Comparison of ENCODE assay signal across 3 cellular contexts in the genomic region with DNA sequence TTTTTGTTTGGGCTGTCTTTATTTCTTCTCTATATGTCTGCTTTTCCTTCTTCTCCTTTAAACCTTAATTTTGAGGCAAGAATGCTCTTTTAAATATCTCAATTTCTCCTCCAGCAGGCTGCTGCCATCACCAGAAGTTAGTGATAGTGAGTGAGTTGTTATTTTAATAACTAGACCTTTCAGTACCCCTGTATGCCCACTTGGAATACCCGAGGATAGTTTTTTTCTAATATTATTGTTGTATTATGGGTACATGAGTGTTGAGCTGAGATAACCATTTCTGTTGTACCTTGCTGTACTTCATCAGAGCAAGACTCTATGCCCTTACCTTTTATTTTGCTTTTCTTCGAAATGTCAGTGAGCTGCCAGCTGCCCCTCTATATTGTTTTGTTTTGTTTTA.
TF ChIP-seq lines count a peak whose summit lies in the region.

No MANE protein-coding gene starts in this region.

TF ChIP-seq in SK-N-SH, 30 proteins besides CTCF, POLR2A, EP300 and RAD21 (continued from another document):
- no peak for TF ChIP-seq GATA2 (CRISPR knock-in tag; IDR thresholded peaks at IDR 0.05)
- TF ChIP-seq, protein P1, sequence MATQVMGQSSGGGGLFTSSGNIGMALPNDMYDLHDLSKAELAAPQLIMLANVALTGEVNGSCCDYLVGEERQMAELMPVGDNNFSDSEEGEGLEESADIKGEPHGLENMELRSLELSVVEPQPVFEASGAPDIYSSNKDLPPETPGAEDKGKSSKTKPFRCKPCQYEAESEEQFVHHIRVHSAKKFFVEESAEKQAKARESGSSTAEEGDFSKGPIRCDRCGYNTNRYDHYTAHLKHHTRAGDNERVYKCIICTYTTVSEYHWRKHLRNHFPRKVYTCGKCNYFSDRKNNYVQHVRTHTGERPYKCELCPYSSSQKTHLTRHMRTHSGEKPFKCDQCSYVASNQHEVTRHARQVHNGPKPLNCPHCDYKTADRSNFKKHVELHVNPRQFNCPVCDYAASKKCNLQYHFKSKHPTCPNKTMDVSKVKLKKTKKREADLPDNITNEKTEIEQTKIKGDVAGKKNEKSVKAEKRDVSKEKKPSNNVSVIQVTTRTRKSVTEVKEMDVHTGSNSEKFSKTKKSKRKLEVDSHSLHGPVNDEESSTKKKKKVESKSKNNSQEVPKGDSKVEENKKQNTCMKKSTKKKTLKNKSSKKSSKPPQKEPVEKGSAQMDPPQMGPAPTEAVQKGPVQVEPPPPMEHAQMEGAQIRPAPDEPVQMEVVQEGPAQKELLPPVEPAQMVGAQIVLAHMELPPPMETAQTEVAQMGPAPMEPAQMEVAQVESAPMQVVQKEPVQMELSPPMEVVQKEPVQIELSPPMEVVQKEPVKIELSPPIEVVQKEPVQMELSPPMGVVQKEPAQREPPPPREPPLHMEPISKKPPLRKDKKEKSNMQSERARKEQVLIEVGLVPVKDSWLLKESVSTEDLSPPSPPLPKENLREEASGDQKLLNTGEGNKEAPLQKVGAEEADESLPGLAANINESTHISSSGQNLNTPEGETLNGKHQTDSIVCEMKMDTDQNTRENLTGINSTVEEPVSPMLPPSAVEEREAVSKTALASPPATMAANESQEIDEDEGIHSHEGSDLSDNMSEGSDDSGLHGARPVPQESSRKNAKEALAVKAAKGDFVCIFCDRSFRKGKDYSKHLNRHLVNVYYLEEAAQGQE (IDR thresholded peaks at IDR 0.05; ENCODE audit: low read depth, low read length): no peak
- TF ChIP-seq, protein P2, sequence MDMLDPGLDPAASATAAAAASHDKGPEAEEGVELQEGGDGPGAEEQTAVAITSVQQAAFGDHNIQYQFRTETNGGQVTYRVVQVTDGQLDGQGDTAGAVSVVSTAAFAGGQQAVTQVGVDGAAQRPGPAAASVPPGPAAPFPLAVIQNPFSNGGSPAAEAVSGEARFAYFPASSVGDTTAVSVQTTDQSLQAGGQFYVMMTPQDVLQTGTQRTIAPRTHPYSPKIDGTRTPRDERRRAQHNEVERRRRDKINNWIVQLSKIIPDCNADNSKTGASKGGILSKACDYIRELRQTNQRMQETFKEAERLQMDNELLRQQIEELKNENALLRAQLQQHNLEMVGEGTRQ (IDR thresholded peaks at IDR 0.05; ENCODE audit: borderline replicate concordance, low read depth, low read length): no peak
- TF ChIP-seq CHD2 (IDR thresholded peaks at IDR 0.05; ENCODE audit: low read length, partially characterized antibody): no peak
- no peak for TF ChIP-seq MXI1 (IDR thresholded peaks at IDR 0.05; ENCODE audit: low read depth, low read length)
- no peak for TF ChIP-seq GABPA (IDR thresholded peaks at IDR 0.05; ENCODE audit: low read depth)
- TF ChIP-seq SIN3A (IDR thresholded peaks at IDR 0.05; ENCODE audit: borderline replicate concordance, low read depth, low read length): no peak
- TF ChIP-seq TCF12 (IDR thresholded peaks at IDR 0.05): no peak
- no peak for TF ChIP-seq EZH2phosphoT487 (IDR thresholded peaks at IDR 0.05; ENCODE audit: borderline replicate concordance, low read depth)
TF ChIP-seq in SK-N-SH: peak in this region for 0.

TF ChIP-seq in SK-N-SH treated with all-trans-retinoic acid at 6 μM for 48 hours, 23 proteins besides CTCF, POLR2A, EP300 and RAD21 (continued from another document):
- TF ChIP-seq, protein P3, sequence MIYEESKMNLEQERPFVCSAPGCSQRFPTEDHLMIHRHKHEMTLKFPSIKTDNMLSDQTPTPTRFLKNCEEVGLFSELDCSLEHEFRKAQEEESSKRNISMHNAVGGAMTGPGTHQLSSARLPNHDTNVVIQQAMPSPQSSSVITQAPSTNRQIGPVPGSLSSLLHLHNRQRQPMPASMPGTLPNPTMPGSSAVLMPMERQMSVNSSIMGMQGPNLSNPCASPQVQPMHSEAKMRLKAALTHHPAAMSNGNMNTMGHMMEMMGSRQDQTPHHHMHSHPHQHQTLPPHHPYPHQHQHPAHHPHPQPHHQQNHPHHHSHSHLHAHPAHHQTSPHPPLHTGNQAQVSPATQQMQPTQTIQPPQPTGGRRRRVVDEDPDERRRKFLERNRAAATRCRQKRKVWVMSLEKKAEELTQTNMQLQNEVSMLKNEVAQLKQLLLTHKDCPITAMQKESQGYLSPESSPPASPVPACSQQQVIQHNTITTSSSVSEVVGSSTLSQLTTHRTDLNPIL (CRISPR knock-in tag; IDR thresholded peaks at IDR 0.05; ENCODE audit: low read depth): no peak
- TF ChIP-seq OSR1 (CRISPR knock-in tag; IDR thresholded peaks at IDR 0.05) (no peak), ZNF70 (CRISPR knock-in tag; IDR thresholded peaks at IDR 0.05) (no peak), ZC3H10 (CRISPR knock-in tag; IDR thresholded peaks at IDR 0.05) (no peak)
- TF ChIP-seq, protein P4, sequence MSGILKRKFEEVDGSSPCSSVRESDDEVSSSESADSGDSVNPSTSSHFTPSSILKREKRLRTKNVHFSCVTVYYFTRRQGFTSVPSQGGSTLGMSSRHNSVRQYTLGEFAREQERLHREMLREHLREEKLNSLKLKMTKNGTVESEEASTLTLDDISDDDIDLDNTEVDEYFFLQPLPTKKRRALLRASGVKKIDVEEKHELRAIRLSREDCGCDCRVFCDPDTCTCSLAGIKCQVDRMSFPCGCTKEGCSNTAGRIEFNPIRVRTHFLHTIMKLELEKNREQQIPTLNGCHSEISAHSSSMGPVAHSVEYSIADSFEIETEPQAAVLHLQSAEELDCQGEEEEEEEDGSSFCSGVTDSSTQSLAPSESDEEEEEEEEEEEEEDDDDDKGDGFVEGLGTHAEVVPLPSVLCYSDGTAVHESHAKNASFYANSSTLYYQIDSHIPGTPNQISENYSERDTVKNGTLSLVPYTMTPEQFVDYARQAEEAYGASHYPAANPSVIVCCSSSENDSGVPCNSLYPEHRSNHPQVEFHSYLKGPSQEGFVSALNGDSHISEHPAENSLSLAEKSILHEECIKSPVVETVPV (CRISPR knock-in tag; IDR thresholded peaks at IDR 0.05): no peak

TF ChIP-seq in A549, 52 proteins besides CTCF, POLR2A, EP300 and RAD21:
- TF ChIP-seq, protein P5, sequence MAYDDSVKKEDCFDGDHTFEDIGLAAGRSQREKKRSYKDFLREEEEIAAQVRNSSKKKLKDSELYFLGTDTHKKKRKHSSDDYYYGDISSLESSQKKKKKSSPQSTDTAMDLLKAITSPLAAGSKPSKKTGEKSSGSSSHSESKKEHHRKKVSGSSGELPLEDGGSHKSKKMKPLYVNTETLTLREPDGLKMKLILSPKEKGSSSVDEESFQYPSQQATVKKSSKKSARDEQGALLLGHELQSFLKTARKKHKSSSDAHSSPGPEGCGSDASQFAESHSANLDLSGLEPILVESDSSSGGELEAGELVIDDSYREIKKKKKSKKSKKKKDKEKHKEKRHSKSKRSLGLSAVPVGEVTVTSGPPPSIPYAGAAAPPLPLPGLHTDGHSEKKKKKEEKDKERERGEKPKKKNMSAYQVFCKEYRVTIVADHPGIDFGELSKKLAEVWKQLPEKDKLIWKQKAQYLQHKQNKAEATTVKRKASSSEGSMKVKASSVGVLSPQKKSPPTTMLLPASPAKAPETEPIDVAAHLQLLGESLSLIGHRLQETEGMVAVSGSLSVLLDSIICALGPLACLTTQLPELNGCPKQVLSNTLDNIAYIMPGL (CRISPR knock-in tag; IDR thresholded peaks at IDR 0.05; ENCODE audit: borderline replicate concordance): no peak
- TF ChIP-seq, protein P6, sequence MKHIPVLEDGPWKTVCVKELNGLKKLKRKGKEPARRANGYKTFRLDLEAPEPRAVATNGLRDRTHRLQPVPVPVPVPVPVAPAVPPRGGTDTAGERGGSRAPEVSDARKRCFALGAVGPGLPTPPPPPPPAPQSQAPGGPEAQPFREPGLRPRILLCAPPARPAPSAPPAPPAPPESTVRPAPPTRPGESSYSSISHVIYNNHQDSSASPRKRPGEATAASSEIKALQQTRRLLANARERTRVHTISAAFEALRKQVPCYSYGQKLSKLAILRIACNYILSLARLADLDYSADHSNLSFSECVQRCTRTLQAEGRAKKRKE (CRISPR knock-in tag; IDR thresholded peaks at IDR 0.05; ENCODE audit: low read depth): no peak
- no peak for TF ChIP-seq ESRRA (IDR thresholded peaks at IDR 0.05; ENCODE audit: borderline replicate concordance, low read length)
- TF ChIP-seq HOXB13 (CRISPR knock-in tag; IDR thresholded peaks at IDR 0.05; ENCODE audit: low read depth): no peak
- TF ChIP-seq ZC3H11A (IDR thresholded peaks at IDR 0.05): no peak
- no peak for TF ChIP-seq HDAC2 (IDR thresholded peaks at IDR 0.05)
- no peak for TF ChIP-seq MAFK (IDR thresholded peaks at IDR 0.05; ENCODE audit: partially characterized antibody)
- TF ChIP-seq, protein P7, sequence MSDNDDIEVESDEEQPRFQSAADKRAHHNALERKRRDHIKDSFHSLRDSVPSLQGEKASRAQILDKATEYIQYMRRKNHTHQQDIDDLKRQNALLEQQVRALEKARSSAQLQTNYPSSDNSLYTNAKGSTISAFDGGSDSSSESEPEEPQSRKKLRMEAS (IDR thresholded peaks at IDR 0.05): no peak
- no peak for TF ChIP-seq ZFP36 (IDR thresholded peaks at IDR 0.05; ENCODE audit: borderline replicate concordance, partially characterized antibody)
- no peak for TF ChIP-seq ZNF302 (CRISPR knock-in tag; IDR thresholded peaks at IDR 0.05)
- TF ChIP-seq CBX2 (IDR thresholded peaks at IDR 0.05; ENCODE audit: borderline replicate concordance, low read depth): no peak
- TF ChIP-seq FOSB (CRISPR knock-in tag; IDR thresholded peaks at IDR 0.05): no peak
